13 cellular contexts compared by ENCODE assay signal in the genomic region with DNA sequence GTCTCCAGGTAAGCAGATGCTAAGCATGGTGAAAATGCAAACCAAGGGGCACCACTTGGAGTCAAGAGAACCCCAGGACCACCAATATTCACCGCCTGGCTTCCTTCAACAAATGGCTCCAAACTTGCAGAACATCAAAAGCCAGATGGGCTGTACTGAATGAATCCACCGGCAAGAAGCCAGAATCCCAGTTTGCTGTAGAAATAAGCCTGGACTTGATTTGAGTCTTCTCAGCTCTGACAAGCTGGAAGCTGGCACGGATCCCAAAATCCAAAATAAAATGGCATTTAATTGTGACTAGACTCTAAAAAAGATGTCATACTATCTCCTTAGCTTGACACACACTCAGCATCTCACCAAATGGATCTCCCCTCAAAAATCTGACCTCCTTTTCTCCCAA. TPM values are rescaled to one million over a fixed set of nuclear protein-coding genes. Genes with fewer than 3 reads are reported as not detected.
DNase-seq lines count a peak whose midpoint lies in the region; ATAC-seq, FAIRE-seq and TF ChIP-seq lines count a peak whose summit lies in the region.
"Had no signal": no experiment of that assay in that cellular context is flagged by ENCODE, and none has a peak within 500 bp of the region (broad histone marks: within the 10 kb centered on the region; RNA-seq: fewer than 3 reads in every experiment).

No MANE protein-coding gene starts in this region.

- no peaks in the 10 kb centered on the region for H3K9me3 Mint-ChIP-seq in brain
- H3K9me3 Mint-ChIP-seq in CD4-positive, alpha-beta memory T cell, result no peaks in the 10 kb centered on the region

- no peak overlapping the region for H2AFZ ChIP-seq in mesenchymal stem cell (ENCODE audit: low read depth, low read length)

- FAIRE-seq in HTR-8/SVneo (lab: Jason Lieb, UNC), result no peak
- FAIRE-seq: D721Med had no signal

- TF ChIP-seq CTCF in brain (conservative IDR thresholded peaks at IDR 0.05), result no peak

- 96% methylated on average over 3 of the region's 3 CpGs for WGBS in mesenchymal stem cell

- H3K9me3 ChIP-seq in mesenchymal stem cell (ENCODE audit: control insufficient read depth, low read length), result no peaks in the 10 kb centered on the region
- H3K9me3 ChIP-seq in CD4-positive, alpha-beta memory T cell (ENCODE audit: control insufficient read depth in 1 of 2, low read length in 2 of 2), result no peaks in the 10 kb centered on the region

- intact Hi-C loops in CD4-positive, alpha-beta memory T cell (cut with micrococcal nuclease), result no loop called here

- H3K4me3 Mint-ChIP-seq in brain, result peak overlapping the region; percentile 5 to 81 (median 71)
- no peak overlapping the region for H3K4me3 Mint-ChIP-seq in CD4-positive, alpha-beta memory T cell

- H3K27me3 Mint-ChIP-seq in brain, result no peaks in the 10 kb centered on the region
- peaks cover 23 to 31% of the 10 kb centered on the region in 2 donors for H3K27me3 Mint-ChIP-seq in CD4-positive, alpha-beta memory T cell

- peaks cover 0 to 10% of the 10 kb centered on the region in 2 experiments for H3K36me3 ChIP-seq in mesenchymal stem cell (ENCODE audit: control insufficient read depth in 1 of 2, insufficient read depth in 2 of 2, low read depth in 1 of 2, low read length in 2 of 2)
- no peaks in the 10 kb centered on the region for H3K36me3 ChIP-seq in CD4-positive, alpha-beta memory T cell (ENCODE audit: insufficient read depth, low read length)

- H3K27ac Mint-ChIP-seq in brain, result peak overlapping the region in 4 of 5 experiments; percentile 82 to 94 (median 90)
- no peak overlapping the region for H3K27ac Mint-ChIP-seq in CD4-positive, alpha-beta memory T cell

- POLR2A ChIA-PET in CD4-positive, alpha-beta memory T cell (lab: Charles Lee; ENCODE audit: partially characterized antibody), result no interaction called here

- peaks cover 7% of the 10 kb centered on the region for H3K79me1 ChIP-seq in mesenchymal stem cell (replicated peaks; ENCODE audit: low read length, poor library complexity, severe bottlenecking)

- H2BK15ac ChIP-seq in mesenchymal stem cell (ENCODE audit: low read depth, poor library complexity, severe bottlenecking), result no peak overlapping the region

- H2BK120ac ChIP-seq in mesenchymal stem cell (ENCODE audit: low read depth, low read length), result no peak overlapping the region

- H4K91ac ChIP-seq in mesenchymal stem cell (ENCODE audit: low read length), result no peak overlapping the region

- peak; percentile 69 for DNase-seq in Ammon's horn (ENCODE audit: low spot score)
- peak; percentile 99 for DNase-seq in NCI-H1694 (lab: John Stamatoyannopoulos, UW)
- DNase-seq in mesenchymal stem cell, result no peak
- no peak for DNase-seq in activated T-cell treated with anti-CD3 and anti-CD28 coated beads, Interleukin-2, amount 50 U/mL, for 48 hours
- DNase-seq in HTR-8/SVneo (ENCODE audit: insufficient read length, low spot score), result no peak
- no peak for DNase-seq in CD4-positive, alpha-beta memory T cell
- DNase-seq: mesendoderm, NCI-H2227 treated with DMSO at 0.1 percent for 48 hours, OCI-M1 had no signal

- CTCF ChIA-PET in CD4-positive, alpha-beta memory T cell (lab: Charles Lee; ENCODE audit: partially characterized antibody), result interaction anchor here (2.0 kb wide), 1 partner anchor 13 kb away, joined by 10 read pairs; no protein-coding TSS in a partner anchor

- no peak overlapping the region for H3K14ac ChIP-seq in mesenchymal stem cell (ENCODE audit: low read length in 2 of 2)

- peak overlapping the region; percentile 35 for H2AK5ac ChIP-seq in mesenchymal stem cell (ENCODE audit: low read length, severe bottlenecking)

- no peak overlapping the region for H3K23ac ChIP-seq in mesenchymal stem cell (ENCODE audit: low read length in 2 of 2)

- no peak overlapping the region for H3K27ac ChIP-seq in mesenchymal stem cell (ENCODE audit: low read length, poor library complexity, severe bottlenecking)
- no peak overlapping the region for H3K27ac ChIP-seq in CD4-positive, alpha-beta memory T cell (ENCODE audit: low read depth, low read length)
- H3K27ac ChIP-seq: coronary artery had no signal

- no peak overlapping the region for H4K8ac ChIP-seq in mesenchymal stem cell (ENCODE audit: low read length)

- no peak overlapping the region for H3K18ac ChIP-seq in mesenchymal stem cell (ENCODE audit: low read depth in 1 of 2, low read length in 2 of 2)

- H3K4me3 ChIP-seq in mesenchymal stem cell (ENCODE audit: insufficient read depth in 1 of 2, low read depth in 1 of 2, low read length in 2 of 2), result no peak overlapping the region
- no peak overlapping the region for H3K4me3 ChIP-seq in CD4-positive, alpha-beta memory T cell (ENCODE audit: low read length in 2 of 2)
- H3K4me3 ChIP-seq: coronary artery had no signal

- no peak overlapping the region for H3K4ac ChIP-seq in mesenchymal stem cell (ENCODE audit: low read depth in 1 of 2, low read length in 2 of 2)

- no peaks in the 10 kb centered on the region for H3K27me3 ChIP-seq in mesenchymal stem cell (ENCODE audit: control insufficient read depth in 1 of 2, insufficient read depth in 1 of 2, low read length in 2 of 2)
- no peaks in the 10 kb centered on the region for H3K27me3 ChIP-seq in CD4-positive, alpha-beta memory T cell (ENCODE audit: insufficient read depth, low read length)

- ATAC-seq in HG02571 (IDR thresholded peaks at IDR 0.05; ENCODE audit: unreplicated experiment), result no peak

- peak overlapping the region in 1 of 2 experiments; percentile 30 for H2BK12ac ChIP-seq in mesenchymal stem cell (ENCODE audit: low read length in 2 of 2)

- no peak overlapping the region for H2BK5ac ChIP-seq in mesenchymal stem cell (ENCODE audit: low read depth, low read length, poor library complexity, severe bottlenecking)

- peaks cover 11% of the 10 kb centered on the region for H3K36me3 Mint-ChIP-seq in brain
- no peaks in the 10 kb centered on the region for H3K36me3 Mint-ChIP-seq in CD4-positive, alpha-beta memory T cell

- H3K4me1 Mint-ChIP-seq in brain, result peaks cover 97% of the 10 kb centered on the region
- no peaks in the 10 kb centered on the region for H3K4me1 Mint-ChIP-seq in CD4-positive, alpha-beta memory T cell

- H3K4me2 ChIP-seq in mesenchymal stem cell (ENCODE audit: low read length, poor library complexity, severe bottlenecking), result no peak overlapping the region

- H3K4me1 ChIP-seq in mesenchymal stem cell (ENCODE audit: control insufficient read depth, insufficient read depth, low read depth, low read length), result peaks cover 16% of the 10 kb centered on the region
- no peaks in the 10 kb centered on the region for H3K4me1 ChIP-seq in CD4-positive, alpha-beta memory T cell (ENCODE audit: insufficient read depth, low read length)

- H3K9ac ChIP-seq in mesenchymal stem cell (ENCODE audit: low read length), result no peak overlapping the region

RNA-seq across cellular contexts. Expression of gene EFNB2, which starts 11.9 kb away (rescaled TPM):
- polyA plus RNA-seq in brain (ENCODE audit: insufficient read depth, low read depth, low replicate concordance), result 7.3 TPM
- 12.2 TPM for polyA plus RNA-seq in mesenchymal stem cell (2013, experiment 1 of 2)
- 12.9 TPM for polyA plus RNA-seq in mesenchymal stem cell (2013, experiment 2 of 2)
- under 1 TPM; 0.25 to 0.38 TPM for total RNA-seq in CD4-positive, alpha-beta memory T cell
- under 1 TPM in 1 of 2 donors, not detected in 1; 0.05 TPM for polyA plus RNA-seq in CD4-positive, alpha-beta memory T cell

RNA-seq across cellular contexts. Expression of gene ARGLU1, which starts 44.4 kb away (rescaled TPM):
- polyA plus RNA-seq in brain (ENCODE audit: insufficient read depth, low read depth, low replicate concordance), result 10.1 TPM
- polyA plus RNA-seq in mesenchymal stem cell (2013, experiment 1 of 2), result 69.3 TPM
- polyA plus RNA-seq in mesenchymal stem cell (2013, experiment 2 of 2), result 65.2 TPM
- total RNA-seq in CD4-positive, alpha-beta memory T cell, result 100 to 1,000 TPM; 229 to 252 TPM
- 10 to 100 TPM; 35.4 to 37.7 TPM for polyA plus RNA-seq in CD4-positive, alpha-beta memory T cell

Comparison
In these comparisons a context has a peak if more than half of its experiments do, and no peak if none do; other contexts are left out.
1. DNase-seq: peak in Ammon's horn (single experiment) and NCI-H1694 (single experiment); none in mesenchymal stem cell (single experiment), activated T-cell treated with anti-CD3 and anti-CD28 coated beads, Interleukin-2, amount 50 U/mL, for 48 hours (0 of 2), HTR-8/SVneo (single experiment) and CD4-positive, alpha-beta memory T cell (0 of 5).
2. H3K27ac Mint-ChIP-seq: peak in brain (4 of 5); none in CD4-positive, alpha-beta memory T cell (0 of 7).
3. H3K4me3 Mint-ChIP-seq: peak in brain (5 of 5); none in CD4-positive, alpha-beta memory T cell (0 of 8).